In the genomic region with DNA sequence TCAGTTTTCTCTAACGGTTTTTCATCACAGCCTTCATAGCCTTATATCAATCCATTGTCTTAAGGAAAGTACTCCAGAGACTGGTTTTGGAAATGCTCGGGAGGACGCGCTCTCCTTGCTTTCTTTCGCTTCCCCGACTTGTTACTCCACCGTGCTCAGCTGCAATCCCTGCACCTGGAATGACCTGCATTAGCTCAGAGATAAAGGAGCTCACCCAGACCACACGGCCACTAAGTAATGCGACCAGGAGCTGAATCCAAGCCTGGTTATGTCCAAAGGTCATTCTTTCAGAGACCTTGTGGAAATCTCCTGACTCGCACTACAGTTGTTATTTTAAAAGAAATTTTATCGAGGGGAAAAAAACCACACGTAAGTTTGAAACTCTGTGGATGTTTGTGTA, we compare ENCODE assay signal across 1 cellular context.
TF ChIP-seq lines count a peak whose summit lies in the region.

No MANE protein-coding gene starts in this region.

TF ChIP-seq in SK-N-SH, 30 proteins besides CTCF, POLR2A, EP300 and RAD21 (continued from another document):
- TF ChIP-seq RXRA (IDR thresholded peaks at IDR 0.05; ENCODE audit: borderline replicate concordance, low read depth) (no peak), JUND (IDR thresholded peaks at IDR 0.05) (no peak)
